Comparison of ENCODE assay signal across 6 cellular contexts in the genomic region with DNA sequence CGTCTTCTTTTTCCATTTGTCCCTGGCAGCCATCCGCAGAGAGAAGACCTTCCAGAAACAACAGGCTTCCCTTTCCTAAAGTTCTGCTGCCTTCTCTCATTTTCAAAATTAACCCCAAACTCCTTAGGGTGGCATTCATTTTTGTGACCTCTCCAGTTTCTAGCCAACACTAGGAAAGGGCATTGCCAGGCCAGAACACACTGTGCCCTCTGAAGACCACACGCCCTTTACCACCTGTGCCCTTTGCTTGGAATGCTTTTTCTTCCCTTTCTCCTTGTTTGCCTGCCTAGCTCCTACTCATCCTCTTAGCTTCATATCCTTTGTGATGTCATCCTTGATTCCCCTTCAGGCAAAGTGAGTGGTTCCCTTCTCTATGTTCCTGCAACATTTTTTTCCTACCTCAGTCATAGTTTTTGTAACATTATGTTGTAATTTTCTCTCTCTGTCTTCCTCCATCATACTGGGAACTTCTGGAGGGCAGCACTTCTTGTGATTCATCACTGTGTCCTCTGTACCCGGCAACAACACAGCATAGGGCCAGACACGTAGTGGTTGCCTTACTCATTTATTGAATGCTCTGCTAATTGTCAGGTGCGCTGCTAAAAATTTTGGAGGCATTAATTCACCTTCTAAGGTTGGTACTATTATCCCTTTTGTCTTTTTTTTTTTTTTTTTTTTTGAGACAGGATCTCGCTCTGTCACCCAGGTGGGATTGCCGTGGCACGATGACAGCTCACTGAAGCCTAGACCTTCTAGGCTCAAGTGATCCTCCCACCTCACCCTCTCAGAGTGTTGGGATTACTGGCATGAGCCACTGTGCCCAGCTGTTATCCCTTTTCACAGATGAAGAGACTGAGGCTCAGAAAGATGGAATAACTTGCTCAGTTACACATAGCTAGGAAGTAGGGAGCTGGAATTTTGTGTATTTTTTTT. TPM values are rescaled to one million over a fixed set of nuclear protein-coding genes. Genes with fewer than 3 reads are reported as not detected.
A peak's percentile ranks its signal among the peaks of the same experiment; 100 is the strongest.
DNase-seq lines count a peak whose midpoint lies in the region; ATAC-seq lines count a peak whose summit lies in the region.

No MANE protein-coding gene starts in this region.

- peak overlapping the region; percentile 85 to 94 (median 90) for H3K27ac Mint-ChIP-seq in immature natural killer cell

- no peaks in the 10 kb centered on the region for H3K9me3 Mint-ChIP-seq in immature natural killer cell

- peak overlapping the region; percentile 62 to 85 (median 72) for H3K4me3 ChIP-seq in BLaER1 treated with 17β-estradiol and CSF1 and Interleukin-3, amounts not matched to agents 10 nM and 100 nM
- H3K4me3 ChIP-seq in SK-N-MC: peak overlapping the region; percentile 91

- H3K9ac ChIP-seq in BLaER1 treated with 17β-estradiol and CSF1 and Interleukin-3, amounts not matched to agents 10 nM and 100 nM: peak overlapping the region; percentile 81 to 93 (median 86)
- H3K9ac ChIP-seq in SK-N-MC (ENCODE audit: insufficient read length): peak overlapping the region; percentile 84

- no peaks in the 10 kb centered on the region for H3K9me3 ChIP-seq in BLaER1 treated with 17β-estradiol and CSF1 and Interleukin-3, amounts not matched to agents 10 nM and 100 nM (replicated peaks in 1 of 11)
- no peaks in the 10 kb centered on the region for H3K9me3 ChIP-seq in SK-N-MC (ENCODE audit: low read depth, low read length)

- peaks cover 43 to 50% (median 48%) of the 10 kb centered on the region in 11 experiments for H3K36me3 ChIP-seq in BLaER1 treated with 17β-estradiol and CSF1 and Interleukin-3, amounts not matched to agents 10 nM and 100 nM
- H3K36me3 ChIP-seq in SK-N-MC (ENCODE audit: insufficient read depth, low read length): peaks cover 37% of the 10 kb centered on the region

- H3K4me1 Mint-ChIP-seq in immature natural killer cell: peaks cover 12 to 18% of the 10 kb centered on the region in 2 donors

- peaks cover 2 to 7% (median 4%) of the 10 kb centered on the region in 3 donors for H3K27me3 Mint-ChIP-seq in immature natural killer cell (ENCODE audit: low read depth in 3 of 3)

- DNase-seq in SK-N-MC (ENCODE audit: low read depth, low spot score) (no peak), immature natural killer cell (no peak), NCI-H510A (lab: John Stamatoyannopoulos, UW) (no peak)
- DNase-seq in stimulated activated naive CD4-positive, alpha-beta T cell (lab: John Stamatoyannopoulos, UW): no peak

- no peaks in the 10 kb centered on the region for H3K27me3 ChIP-seq in BLaER1 treated with 17β-estradiol and CSF1 and Interleukin-3, amounts not matched to agents 10 nM and 100 nM

- peak overlapping the region; percentile 85 to 99 (median 94) for H3K4me2 ChIP-seq in BLaER1 treated with 17β-estradiol and CSF1 and Interleukin-3, amounts not matched to agents 10 nM and 100 nM

- no peak for ATAC-seq in HG03095 (IDR thresholded peaks at IDR 0.05; ENCODE audit: unreplicated experiment)

- peak overlapping the region; percentile 78 to 95 (median 89) for H3K4me3 Mint-ChIP-seq in immature natural killer cell

- H3K36me3 Mint-ChIP-seq in immature natural killer cell: peaks cover 0 to 19% (median 12%) of the 10 kb centered on the region in 3 donors

- peak overlapping the region; percentile 78 to 96 (median 88) for H3K27ac ChIP-seq in BLaER1 treated with 17β-estradiol and CSF1 and Interleukin-3, amounts not matched to agents 10 nM and 100 nM
- H3K27ac ChIP-seq in SK-N-MC: peak overlapping the region; percentile 71; the same call in 1 of the 2 replicates

- peaks cover 0 to 29% (median 0%) of the 10 kb centered on the region in 11 experiments; a peak in 8 of 22 replicates for H4K20me1 ChIP-seq in BLaER1 treated with 17β-estradiol and CSF1 and Interleukin-3, amounts not matched to agents 10 nM and 100 nM

- peaks cover 35 to 57% (median 42%) of the 10 kb centered on the region in 10 experiments for H3K4me1 ChIP-seq in BLaER1 treated with 17β-estradiol and CSF1 and Interleukin-3, amounts not matched to agents 10 nM and 100 nM

RNA-seq across cellular contexts. Expression of a gene that starts 1.0 kb away (rescaled TPM):
- polyA plus RNA-seq in immature natural killer cell: 10 to 100 TPM; 29.4 to 53.9 (median 32.6) TPM

RNA-seq across cellular contexts. Expression of a gene that starts 10.3 kb away (rescaled TPM):
- polyA plus RNA-seq in immature natural killer cell: 10 to 100 TPM; 21.4 to 50.3 (median 30.1) TPM

RNA-seq across cellular contexts. Expression of a gene that starts 17.0 kb away (rescaled TPM):
- not detected for polyA plus RNA-seq in immature natural killer cell

RNA-seq across cellular contexts. Expression of a gene that starts 23.9 kb away (rescaled TPM):
- polyA plus RNA-seq in immature natural killer cell: 100 to 1,000 TPM; 114 to 164 (median 116) TPM

RNA-seq across cellular contexts. Expression of a gene that starts 29.7 kb away (rescaled TPM):
- polyA plus RNA-seq in immature natural killer cell: 1 to 10 TPM in 1 of 3 donors, under 1 TPM in 2; 0.27 to 1.4 (median 0.63) TPM
